In genomic region chr9:6006968-6007769, GRCh38 we compare ENCODE assay signal across 8 cellular contexts. TPM values are rescaled to one million over a fixed set of nuclear protein-coding genes. Genes with fewer than 3 reads are reported as not detected.
A peak's percentile ranks its signal among the peaks of the same experiment; 100 is the strongest.
DNase-seq lines count a peak whose midpoint lies in the region; ATAC-seq and TF ChIP-seq lines count a peak whose summit lies in the region.

No MANE protein-coding gene starts in this region.

- H3K9me3 ChIP-seq in right cardiac atrium (ENCODE audit: control insufficient read depth, low read length) (no peaks in the 10 kb centered on the region), uterus (no peaks in the 10 kb centered on the region)

- TF ChIP-seq POLR2A in uterus (IDR thresholded peaks at IDR 0.05): no peak

- ATAC-seq in GM18498 (IDR thresholded peaks at IDR 0.05; ENCODE audit: unreplicated experiment): peak; percentile 76
- peak; percentile 77 for ATAC-seq in HG02885 (IDR thresholded peaks at IDR 0.05; ENCODE audit: poor library complexity, unreplicated experiment)
- ATAC-seq in right cardiac atrium: peak; percentile 87 to 89

- H3K4me1 ChIP-seq in right cardiac atrium (ENCODE audit: control insufficient read depth, insufficient read depth, low read length): no peaks in the 10 kb centered on the region
- H3K4me1 ChIP-seq in uterus: peaks cover 0 to 14% of the 10 kb centered on the region in 2 donors

- DNase-seq in NCI-H1694 (lab: John Stamatoyannopoulos, UW) (peak; percentile 82), T-helper 2 cell (peak; percentile 86 to 95 (median 93)), right cardiac atrium (peak; percentile 89 to 95 (median 95)), putamen (ENCODE audit: low spot score) (peak; percentile 44), uterus (peak; percentile 68 to 75)

- TF ChIP-seq CTCF in uterus (IDR thresholded peaks at IDR 0.05): no peak

- WGBS in right cardiac atrium: under 1% methylated on average over 68 of the region's 68 CpGs

- intact Hi-C loops in right cardiac atrium (cut with DNase I): no loop called here
- intact Hi-C loops in uterus (cut with DNase I; ENCODE audit: low total_unique reads): no loop called here

- H3K4me3 ChIP-seq in right cardiac atrium (ENCODE audit: low read length) (peak overlapping the region; percentile 100), uterus (peak overlapping the region; percentile 73 to 82)

- H3K27me3 ChIP-seq in right cardiac atrium (ENCODE audit: control insufficient read depth, insufficient read depth): no peaks in the 10 kb centered on the region
- no peaks in the 10 kb centered on the region for H3K27me3 ChIP-seq in uterus

- peak overlapping the region; percentile 95 for H3K27ac ChIP-seq in angular gyrus (ENCODE audit: low read depth, low read length)
- H3K27ac ChIP-seq in right cardiac atrium (ENCODE audit: low read length): peak overlapping the region; percentile 95
- peak overlapping the region; percentile 98 to 100 for H3K27ac ChIP-seq in uterus

- no peaks in the 10 kb centered on the region for H3K36me3 ChIP-seq in uterus

RNA-seq across cellular contexts. Expression of gene RANBP6, which starts 8.3 kb away (rescaled TPM):
- total RNA-seq in right cardiac atrium (10 to 100 TPM; 19.7 to 28.1 (median 22.7) TPM), uterus (10 to 100 TPM; 13.2 to 61.1 (median 25.5) TPM)
- polyA plus RNA-seq in right cardiac atrium: 9.8 TPM

Comparison
In these comparisons a context has a peak if more than half of its experiments do, and no peak if none do; other contexts are left out.
1. Peak in every context shown above with its lines: DNase-seq, ATAC-seq, H3K4me3 ChIP-seq and H3K27ac ChIP-seq.
2. DNase-seq: peak in every context shown above with its lines; median percentile 95 in right cardiac atrium; 93 in T-helper 2 cell; 82 in NCI-H1694; 72 in uterus; 44 in putamen.